24 cellular contexts compared by ENCODE assay signal in the genomic region with DNA sequence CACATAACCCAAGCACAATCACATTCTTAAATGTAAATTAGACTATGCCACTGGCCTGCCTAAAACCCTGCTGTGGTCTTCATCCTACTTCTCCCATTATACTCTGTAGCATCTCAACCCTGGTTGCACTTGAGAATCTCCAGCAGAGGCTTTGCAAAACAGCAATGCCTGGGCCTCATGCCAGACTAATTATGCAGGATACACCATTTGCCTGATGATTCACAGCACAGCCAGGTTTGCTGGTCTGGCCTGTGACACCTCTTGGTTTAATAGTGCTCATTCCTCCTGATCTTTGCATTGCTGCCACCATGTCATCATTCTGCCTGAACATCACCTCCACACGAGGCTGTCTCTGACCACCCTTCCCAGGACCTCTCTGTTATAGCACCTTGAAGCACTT.
DNase-seq lines count a peak whose midpoint lies in the region; ATAC-seq and TF ChIP-seq lines count a peak whose summit lies in the region.
"Had no signal": no experiment of that assay in that cellular context is flagged by ENCODE, and none has a peak within 500 bp of the region (broad histone marks: within the 10 kb centered on the region; RNA-seq: fewer than 3 reads in every experiment).

No MANE protein-coding gene starts in this region.

- intact Hi-C loops in dorsolateral prefrontal cortex (cut with DNase I), result no loop called here

- CTCF ChIA-PET in WTC11 (lab: Charles Lee), result no interaction called here

- H3K9me3 Mint-ChIP-seq in WTC11, result peaks cover 67% of the 10 kb centered on the region
- H3K9me3 Mint-ChIP-seq: memory B cell had no signal

- H3K4me3 Mint-ChIP-seq in WTC11, result no peak overlapping the region
- H3K4me3 Mint-ChIP-seq: activated CD4-positive, alpha-beta T cell treated with anti-CD3 and anti-CD28 coated beads for 36 hours; CD4-positive, CD25-positive, alpha-beta regulatory T cell; IgD-negative memory B cell; memory B cell had no signal

- TF ChIP-seq CTCF in dorsolateral prefrontal cortex (IDR thresholded peaks at IDR 0.05 in 54 of 56, conservative IDR thresholded peaks at IDR 0.05 in 2 of 56; ENCODE audit: low read depth in 1 of 56, partially characterized antibody in 56 of 56), result no peak
- no peak for TF ChIP-seq CTCF in WTC11 (IDR thresholded peaks at IDR 0.05)

- peaks cover 36% of the 10 kb centered on the region for H3K36me3 Mint-ChIP-seq in WTC11
- H3K36me3 Mint-ChIP-seq: CD4-positive, CD25-positive, alpha-beta regulatory T cell; IgD-negative memory B cell; memory B cell had no signal

- DNase-seq in DMS 273 treated with DMSO at 0.1 percent for 48 hours (lab: John Stamatoyannopoulos, UW), result peak; percentile 57
- peak; percentile 74 for DNase-seq in NCI-H1694 treated with DMSO at 0.1 percent for 48 hours (lab: John Stamatoyannopoulos, UW)
- peak in 7 of 10 donors; percentile 18 to 57 (median 47) for DNase-seq in dorsolateral prefrontal cortex
- DNase-seq in occipital lobe (lab: John Stamatoyannopoulos, UW), result peak; percentile 11
- DNase-seq in WTC11 (ENCODE audit: low spot score), result no peak
- DNase-seq in C1 segment of cervical spinal cord (lab: John Stamatoyannopoulos, UW), result no peak
- no peak for DNase-seq in stimulated activated CD4-positive, alpha-beta T cell treated with anti-CD3 and anti-CD28 coated beads, Interleukin-4, amount 100 ng/mL, for 1 hour
- DNase-seq: activated CD4-positive, alpha-beta T cell treated with anti-CD3 and anti-CD28 coated beads for 36 hours; activated T-cell treated with anti-CD3 and anti-CD28 coated beads, Interleukin-2, amount 50 U/mL, for 1 hour; CD4-positive, CD25-positive, alpha-beta regulatory T cell; erythroblast; GOT3; heart right ventricle; left colon; NCI-H2029; psoas muscle; stimulated activated CD4-positive, alpha-beta T cell treated with anti-CD3 and anti-CD28 coated beads, Interleukin-15, amount 100 ng/mL, for 24 hours; stimulated activated naive CD4-positive, alpha-beta T cell treated with Interleukin-2 at 50 U/mL for 16 hours; T-helper 2 cell had no signal

- H3K27ac ChIP-seq in dorsolateral prefrontal cortex, result no peak overlapping the region
- H3K27ac ChIP-seq: heart right ventricle, psoas muscle, thoracic aorta had no signal

- no peak overlapping the region for H3K4me3 ChIP-seq in dorsolateral prefrontal cortex
- H3K4me3 ChIP-seq: heart right ventricle, psoas muscle, thoracic aorta had no signal

- H3K27me3 ChIP-seq in dorsolateral prefrontal cortex, result no peaks in the 10 kb centered on the region
- H3K27me3 ChIP-seq: heart right ventricle had no signal

- H3K27me3 Mint-ChIP-seq in WTC11 (ENCODE audit: low read depth), result no peaks in the 10 kb centered on the region
- H3K27me3 Mint-ChIP-seq: activated CD4-positive, alpha-beta T cell treated with anti-CD3 and anti-CD28 coated beads for 36 hours; CD4-positive, CD25-positive, alpha-beta regulatory T cell; IgD-negative memory B cell; memory B cell had no signal

- POLR2A ChIA-PET in WTC11 (lab: Charles Lee), result no interaction called here

- H3K4me1 Mint-ChIP-seq in WTC11, result peaks cover 5% of the 10 kb centered on the region; the same call in 1 of the 2 replicates
- H3K4me1 Mint-ChIP-seq: activated CD4-positive, alpha-beta T cell treated with anti-CD3 and anti-CD28 coated beads for 36 hours; CD4-positive, CD25-positive, alpha-beta regulatory T cell; IgD-negative memory B cell; memory B cell had no signal

- H3K27ac Mint-ChIP-seq in WTC11, result no peak overlapping the region
- H3K27ac Mint-ChIP-seq: activated CD4-positive, alpha-beta T cell treated with anti-CD3 and anti-CD28 coated beads for 36 hours; CD4-positive, CD25-positive, alpha-beta regulatory T cell; IgD-negative memory B cell; memory B cell had no signal

- no peak for ATAC-seq in HG02798 (IDR thresholded peaks at IDR 0.05; ENCODE audit: poor library complexity, unreplicated experiment)
- ATAC-seq in WTC11, result no peak
- ATAC-seq: activated CD4-positive, alpha-beta T cell treated with anti-CD3 and anti-CD28 coated beads for 36 hours; heart right ventricle; left colon; psoas muscle; SK-N-SH treated with all-trans-retinoic acid at 6 μM for 48 hours had no signal

TF ChIP-seq in WTC11, 78 proteins besides CTCF, POLR2A, EP300 and RAD21:
- TF ChIP-seq, protein P1, sequence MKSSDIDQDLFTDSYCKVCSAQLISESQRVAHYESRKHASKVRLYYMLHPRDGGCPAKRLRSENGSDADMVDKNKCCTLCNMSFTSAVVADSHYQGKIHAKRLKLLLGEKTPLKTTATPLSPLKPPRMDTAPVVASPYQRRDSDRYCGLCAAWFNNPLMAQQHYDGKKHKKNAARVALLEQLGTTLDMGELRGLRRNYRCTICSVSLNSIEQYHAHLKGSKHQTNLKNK (CRISPR knock-in tag; IDR thresholded peaks at IDR 0.05), result no peak
- TF ChIP-seq SP1 (CRISPR knock-in tag; conservative IDR thresholded peaks at IDR 0.05) (no peak), ZNF263 (CRISPR knock-in tag; IDR thresholded peaks at IDR 0.05; ENCODE audit: low read depth) (no peak), SMAD3 (CRISPR knock-in tag; IDR thresholded peaks at IDR 0.05; ENCODE audit: borderline replicate concordance) (no peak), RORB (CRISPR knock-in tag; IDR thresholded peaks at IDR 0.05) (no peak), PRRX2 (CRISPR knock-in tag; IDR thresholded peaks at IDR 0.05) (no peak)
- TF ChIP-seq, protein P2, sequence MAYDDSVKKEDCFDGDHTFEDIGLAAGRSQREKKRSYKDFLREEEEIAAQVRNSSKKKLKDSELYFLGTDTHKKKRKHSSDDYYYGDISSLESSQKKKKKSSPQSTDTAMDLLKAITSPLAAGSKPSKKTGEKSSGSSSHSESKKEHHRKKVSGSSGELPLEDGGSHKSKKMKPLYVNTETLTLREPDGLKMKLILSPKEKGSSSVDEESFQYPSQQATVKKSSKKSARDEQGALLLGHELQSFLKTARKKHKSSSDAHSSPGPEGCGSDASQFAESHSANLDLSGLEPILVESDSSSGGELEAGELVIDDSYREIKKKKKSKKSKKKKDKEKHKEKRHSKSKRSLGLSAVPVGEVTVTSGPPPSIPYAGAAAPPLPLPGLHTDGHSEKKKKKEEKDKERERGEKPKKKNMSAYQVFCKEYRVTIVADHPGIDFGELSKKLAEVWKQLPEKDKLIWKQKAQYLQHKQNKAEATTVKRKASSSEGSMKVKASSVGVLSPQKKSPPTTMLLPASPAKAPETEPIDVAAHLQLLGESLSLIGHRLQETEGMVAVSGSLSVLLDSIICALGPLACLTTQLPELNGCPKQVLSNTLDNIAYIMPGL (CRISPR knock-in tag; IDR thresholded peaks at IDR 0.05), result no peak
- TF ChIP-seq, protein P3, sequence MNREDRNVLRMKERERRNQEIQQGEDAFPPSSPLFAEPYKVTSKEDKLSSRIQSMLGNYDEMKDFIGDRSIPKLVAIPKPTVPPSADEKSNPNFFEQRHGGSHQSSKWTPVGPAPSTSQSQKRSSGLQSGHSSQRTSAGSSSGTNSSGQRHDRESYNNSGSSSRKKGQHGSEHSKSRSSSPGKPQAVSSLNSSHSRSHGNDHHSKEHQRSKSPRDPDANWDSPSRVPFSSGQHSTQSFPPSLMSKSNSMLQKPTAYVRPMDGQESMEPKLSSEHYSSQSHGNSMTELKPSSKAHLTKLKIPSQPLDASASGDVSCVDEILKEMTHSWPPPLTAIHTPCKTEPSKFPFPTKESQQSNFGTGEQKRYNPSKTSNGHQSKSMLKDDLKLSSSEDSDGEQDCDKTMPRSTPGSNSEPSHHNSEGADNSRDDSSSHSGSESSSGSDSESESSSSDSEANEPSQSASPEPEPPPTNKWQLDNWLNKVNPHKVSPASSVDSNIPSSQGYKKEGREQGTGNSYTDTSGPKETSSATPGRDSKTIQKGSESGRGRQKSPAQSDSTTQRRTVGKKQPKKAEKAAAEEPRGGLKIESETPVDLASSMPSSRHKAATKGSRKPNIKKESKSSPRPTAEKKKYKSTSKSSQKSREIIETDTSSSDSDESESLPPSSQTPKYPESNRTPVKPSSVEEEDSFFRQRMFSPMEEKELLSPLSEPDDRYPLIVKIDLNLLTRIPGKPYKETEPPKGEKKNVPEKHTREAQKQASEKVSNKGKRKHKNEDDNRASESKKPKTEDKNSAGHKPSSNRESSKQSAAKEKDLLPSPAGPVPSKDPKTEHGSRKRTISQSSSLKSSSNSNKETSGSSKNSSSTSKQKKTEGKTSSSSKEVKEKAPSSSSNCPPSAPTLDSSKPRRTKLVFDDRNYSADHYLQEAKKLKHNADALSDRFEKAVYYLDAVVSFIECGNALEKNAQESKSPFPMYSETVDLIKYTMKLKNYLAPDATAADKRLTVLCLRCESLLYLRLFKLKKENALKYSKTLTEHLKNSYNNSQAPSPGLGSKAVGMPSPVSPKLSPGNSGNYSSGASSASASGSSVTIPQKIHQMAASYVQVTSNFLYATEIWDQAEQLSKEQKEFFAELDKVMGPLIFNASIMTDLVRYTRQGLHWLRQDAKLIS (CRISPR knock-in tag; IDR thresholded peaks at IDR 0.05; ENCODE audit: borderline replicate concordance), result no peak
- TF ChIP-seq, protein P4, sequence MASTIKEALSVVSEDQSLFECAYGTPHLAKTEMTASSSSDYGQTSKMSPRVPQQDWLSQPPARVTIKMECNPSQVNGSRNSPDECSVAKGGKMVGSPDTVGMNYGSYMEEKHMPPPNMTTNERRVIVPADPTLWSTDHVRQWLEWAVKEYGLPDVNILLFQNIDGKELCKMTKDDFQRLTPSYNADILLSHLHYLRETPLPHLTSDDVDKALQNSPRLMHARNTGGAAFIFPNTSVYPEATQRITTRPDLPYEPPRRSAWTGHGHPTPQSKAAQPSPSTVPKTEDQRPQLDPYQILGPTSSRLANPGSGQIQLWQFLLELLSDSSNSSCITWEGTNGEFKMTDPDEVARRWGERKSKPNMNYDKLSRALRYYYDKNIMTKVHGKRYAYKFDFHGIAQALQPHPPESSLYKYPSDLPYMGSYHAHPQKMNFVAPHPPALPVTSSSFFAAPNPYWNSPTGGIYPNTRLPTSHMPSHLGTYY (CRISPR knock-in tag; IDR thresholded peaks at IDR 0.05), result no peak
- TF ChIP-seq, protein P5, sequence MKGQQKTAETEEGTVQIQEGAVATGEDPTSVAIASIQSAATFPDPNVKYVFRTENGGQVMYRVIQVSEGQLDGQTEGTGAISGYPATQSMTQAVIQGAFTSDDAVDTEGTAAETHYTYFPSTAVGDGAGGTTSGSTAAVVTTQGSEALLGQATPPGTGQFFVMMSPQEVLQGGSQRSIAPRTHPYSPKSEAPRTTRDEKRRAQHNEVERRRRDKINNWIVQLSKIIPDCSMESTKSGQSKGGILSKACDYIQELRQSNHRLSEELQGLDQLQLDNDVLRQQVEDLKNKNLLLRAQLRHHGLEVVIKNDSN (CRISPR knock-in tag; IDR thresholded peaks at IDR 0.05), result no peak

Comparison
In these comparisons a context has a peak if more than half of its experiments do, and no peak if none do; other contexts are left out.
1. DNase-seq: peak in DMS 273 treated with DMSO at 0.1 percent for 48 hours (single experiment), NCI-H1694 treated with DMSO at 0.1 percent for 48 hours (single experiment), dorsolateral prefrontal cortex (7 of 10) and occipital lobe (single experiment); none in WTC11 (single experiment), C1 segment of cervical spinal cord (0 of 14) and stimulated activated CD4-positive, alpha-beta T cell treated with anti-CD3 and anti-CD28 coated beads, Interleukin-4, amount 100 ng/mL, for 1 hour (single experiment).